ENCODE assay signal across 31 cellular contexts in genomic region chr18:77862358-77862757, GRCh38.
"Had no signal": no experiment of that assay in that cellular context is flagged by ENCODE, and none has a peak within 500 bp of the region (broad histone marks: within the 10 kb centered on the region; RNA-seq: fewer than 3 reads in every experiment).

No MANE protein-coding gene starts in this region.

- H3K9me3 ChIP-seq: adrenal gland, ascending aorta, body of pancreas, breast epithelium had no signal

- DNase-seq: activated effector memory CD4-positive, alpha-beta T cell treated with anti-CD3 and anti-CD28 coated beads, Interleukin-2, amount 50 U/mL, for 16 hours; activated effector memory CD4-positive, alpha-beta T cell treated with Interleukin-2 at 50 U/mL for 16 hours; activated gamma-delta T cell; activated gamma-delta T cell treated with Interleukin-2 at 50 U/mL for 16 hours; activated naive CD4-positive, alpha-beta T cell; activated naive CD4-positive, alpha-beta T cell treated with anti-CD3 and anti-CD28 coated beads for 36 hours; activated naive CD4-positive, alpha-beta T cell treated with anti-CD3 and anti-CD28 coated beads, Interleukin-2, amount 10 ng/mL, durations not matched to agents 7 days and 5 days; activated naive CD4-positive, alpha-beta T cell treated with anti-CD3 and anti-CD28 coated beads, Interleukin-2, amount 50 U/mL, for 16 hours; activated naive CD4-positive, alpha-beta T cell treated with Interleukin-2 at 50 U/mL for 16 hours; activated naive CD8-positive, alpha-beta T cell treated with anti-CD3 and anti-CD28 coated beads for 36 hours; activated naive CD8-positive, alpha-beta T cell treated with anti-CD3 and anti-CD28 coated beads, Interleukin-2, amount 10 ng/mL, durations not matched to agents 7 days and 5 days; activated naive CD8-positive, alpha-beta T cell treated with anti-CD3 and anti-CD28 coated beads, Interleukin-2, amount 50 U/mL, for 24 hours; activated T-cell treated with anti-CD3 and anti-CD28 coated beads, Interleukin-2, amount 50 U/mL, for 24 hours; activated T-cell treated with anti-CD3 and anti-CD28 coated beads, Interleukin-2, amount 50 U/mL, for 4 hours; activated T-cell treated with anti-CD3 and anti-CD28 coated beads, Interleukin-2, amount 50 U/mL, for 48 hours; activated T-cell treated with anti-CD3 and anti-CD28 coated beads, Interleukin-2, amount 50 U/mL, for 72 hours; adrenal gland; amniotic stem cell; amygdala; anterior cingulate cortex; aorta; body of pancreas; brain microvascular endothelial cell; caudate nucleus; central memory CD4-positive, alpha-beta T cell; cerebellar nuclear complex had no signal

- H3K36me3 ChIP-seq: adrenal gland, ascending aorta, brain microvascular endothelial cell, breast epithelium, cardiac muscle cell had no signal

- H3K4me1 ChIP-seq: adrenal gland, ascending aorta, body of pancreas, breast epithelium had no signal

- H3K4me3 ChIP-seq: adrenal gland, ascending aorta, body of pancreas, breast epithelium, cardiac muscle cell had no signal

- H3K27me3 ChIP-seq: adrenal gland, ascending aorta, body of pancreas, brain microvascular endothelial cell, cardiac muscle cell had no signal

- FAIRE-seq: astrocyte, bronchial epithelial cell had no signal

- H3K27ac ChIP-seq: adrenal gland, ascending aorta, body of pancreas, brain microvascular endothelial cell, breast epithelium, cardiac muscle cell had no signal
